ENCODE assay signal across 13 cellular contexts in genomic region chr14:28057286-28058011, GRCh38.
A peak's percentile ranks its signal among the peaks of the same experiment; 100 is the strongest.
DNase-seq lines count a peak whose midpoint lies in the region; ATAC-seq and TF ChIP-seq lines count a peak whose summit lies in the region.
"Had no signal": no experiment of that assay in that cellular context is flagged by ENCODE, and none has a peak within 500 bp of the region (broad histone marks: within the 10 kb centered on the region; RNA-seq: fewer than 3 reads in every experiment).

No MANE protein-coding gene starts in this region.

- H3K27me3 Mint-ChIP-seq in activated CD4-positive, alpha-beta T cell treated with anti-CD3 and anti-CD28 coated beads, Interleukin-2, amount 10 ng/mL, durations not matched to agents 7 days and 5 days: no peaks in the 10 kb centered on the region
- H3K27me3 Mint-ChIP-seq: stimulated activated naive B cell treated with anti-CD40 and anti-IgM and Interleukin-4, amounts not matched to agents 10 μg/mL and 1 μg/mL and 100 μg/mL, for 72 hours had no signal

- no peaks in the 10 kb centered on the region for H3K4me1 ChIP-seq in hepatocyte (ENCODE audit: insufficient read depth)

- peak overlapping the region; percentile 36 for H2AFZ ChIP-seq in hepatocyte

- POLR2A ChIA-PET in activated CD4-positive, alpha-beta T cell treated with anti-CD3 and anti-CD28 coated beads, Interleukin-2, amount 10 ng/mL, durations not matched to agents 7 days and 5 days (lab: Charles Lee): no interaction called here

- H3K9me3 ChIP-seq in hepatocyte (ENCODE audit: low read depth): no peaks in the 10 kb centered on the region

- H3K4me2 ChIP-seq in hepatocyte: peak overlapping the region; percentile 66

- H3K9me2 ChIP-seq in hepatocyte (replicated peaks; ENCODE audit: insufficient read depth): no peaks in the 10 kb centered on the region

- TF ChIP-seq CTCF in hepatocyte (IDR thresholded peaks at IDR 0.05; ENCODE audit: poor library complexity): no peak

- H3K9me3 Mint-ChIP-seq in activated CD4-positive, alpha-beta T cell treated with anti-CD3 and anti-CD28 coated beads, Interleukin-2, amount 10 ng/mL, durations not matched to agents 7 days and 5 days: peaks cover 27% of the 10 kb centered on the region

- H3K4me1 Mint-ChIP-seq in activated CD4-positive, alpha-beta T cell treated with anti-CD3 and anti-CD28 coated beads, Interleukin-2, amount 10 ng/mL, durations not matched to agents 7 days and 5 days: no peaks in the 10 kb centered on the region
- H3K4me1 Mint-ChIP-seq: stimulated activated naive B cell treated with anti-CD40 and anti-IgM and Interleukin-4, amounts not matched to agents 10 μg/mL and 1 μg/mL and 100 μg/mL, for 72 hours had no signal

- H4K20me1 ChIP-seq in hepatocyte (ENCODE audit: insufficient read depth, poor library complexity, severe bottlenecking): no peaks in the 10 kb centered on the region

- H3K36me3 Mint-ChIP-seq in activated CD4-positive, alpha-beta T cell treated with anti-CD3 and anti-CD28 coated beads, Interleukin-2, amount 10 ng/mL, durations not matched to agents 7 days and 5 days (ENCODE audit: low read depth): no peaks in the 10 kb centered on the region
- H3K36me3 Mint-ChIP-seq: stimulated activated naive B cell treated with anti-CD40 and anti-IgM and Interleukin-4, amounts not matched to agents 10 μg/mL and 1 μg/mL and 100 μg/mL, for 72 hours had no signal

- H3K27ac Mint-ChIP-seq in activated CD4-positive, alpha-beta T cell treated with anti-CD3 and anti-CD28 coated beads, Interleukin-2, amount 10 ng/mL, durations not matched to agents 7 days and 5 days: peak overlapping the region; percentile 36
- H3K27ac Mint-ChIP-seq: stimulated activated naive B cell treated with anti-CD40 and anti-IgM and Interleukin-4, amounts not matched to agents 10 μg/mL and 1 μg/mL and 100 μg/mL, for 72 hours had no signal

- no peak overlapping the region for H3K4me3 ChIP-seq in hepatocyte

- DNase-seq in activated CD4-positive, alpha-beta T cell treated with anti-CD3 and anti-CD28 coated beads, Interleukin-2, amount 10 ng/mL, durations not matched to agents 7 days and 5 days: no peak
- DNase-seq in activated CD4-positive, alpha-beta T cell treated with anti-CD3 and anti-CD28 coated beads for 1 hour: no peak
- DNase-seq in hepatocyte (ENCODE audit: low spot score) (peak; percentile 37), superior temporal gyrus (ENCODE audit: extremely low spot score) (peak; percentile 37), hepatic stellate cell (ENCODE audit: low spot score) (no peak), ecto neural progenitor cell (ENCODE audit: low spot score) (no peak)
- no peak for DNase-seq in activated CD4-positive, alpha-beta T cell treated with anti-CD3 and anti-CD28 coated beads, Interleukin-2, amount 50 U/mL, for 48 hours
- DNase-seq: AML-193; amniotic stem cell; SHP77; stimulated activated naive B cell treated with anti-CD40 and anti-IgM and Interleukin-4, amounts not matched to agents 10 μg/mL and 1 μg/mL and 100 μg/mL, for 72 hours had no signal

- WGBS in hepatocyte (ENCODE audit: low lambda C conversion rate, missing lambda C conversion rate): 80% methylated on average over 3 of the region's 3 CpGs

- CTCF ChIA-PET in activated CD4-positive, alpha-beta T cell treated with anti-CD3 and anti-CD28 coated beads, Interleukin-2, amount 10 ng/mL, durations not matched to agents 7 days and 5 days (lab: Charles Lee): no interaction called here

- no peak overlapping the region for H3K4me3 Mint-ChIP-seq in activated CD4-positive, alpha-beta T cell treated with anti-CD3 and anti-CD28 coated beads, Interleukin-2, amount 10 ng/mL, durations not matched to agents 7 days and 5 days
- H3K4me3 Mint-ChIP-seq: stimulated activated naive B cell treated with anti-CD40 and anti-IgM and Interleukin-4, amounts not matched to agents 10 μg/mL and 1 μg/mL and 100 μg/mL, for 72 hours had no signal

- no peaks in the 10 kb centered on the region for H3K79me2 ChIP-seq in hepatocyte

- ATAC-seq in SK-N-SH treated with all-trans-retinoic acid at 6 μM for 48 hours: peak; percentile 72; the same call in 2 of the 3 replicates
- ATAC-seq: esophagus mucosa; stimulated activated naive B cell treated with anti-CD40 and anti-IgM and Interleukin-4, amounts not matched to agents 10 μg/mL and 1 μg/mL and 100 μg/mL, for 72 hours had no signal

- H3K36me3 ChIP-seq in hepatocyte (replicated peaks; ENCODE audit: insufficient read depth, low read depth): no peaks in the 10 kb centered on the region

- H3K27ac ChIP-seq in hepatocyte: peak overlapping the region; percentile 71

- H3K27me3 ChIP-seq in hepatocyte: no peaks in the 10 kb centered on the region

TF ChIP-seq in SK-N-SH treated with all-trans-retinoic acid at 6 μM for 48 hours, 23 proteins besides CTCF, POLR2A, EP300 and RAD21:
- TF ChIP-seq PPARA (CRISPR knock-in tag; IDR thresholded peaks at IDR 0.05; ENCODE audit: borderline replicate concordance): no peak
- no peak for TF ChIP-seq ARNTL (CRISPR knock-in tag; IDR thresholded peaks at IDR 0.05; ENCODE audit: borderline replicate concordance, low read depth)
- no peak for TF ChIP-seq CREB5 (CRISPR knock-in tag; IDR thresholded peaks at IDR 0.05; ENCODE audit: low read depth)
- TF ChIP-seq, protein P1, sequence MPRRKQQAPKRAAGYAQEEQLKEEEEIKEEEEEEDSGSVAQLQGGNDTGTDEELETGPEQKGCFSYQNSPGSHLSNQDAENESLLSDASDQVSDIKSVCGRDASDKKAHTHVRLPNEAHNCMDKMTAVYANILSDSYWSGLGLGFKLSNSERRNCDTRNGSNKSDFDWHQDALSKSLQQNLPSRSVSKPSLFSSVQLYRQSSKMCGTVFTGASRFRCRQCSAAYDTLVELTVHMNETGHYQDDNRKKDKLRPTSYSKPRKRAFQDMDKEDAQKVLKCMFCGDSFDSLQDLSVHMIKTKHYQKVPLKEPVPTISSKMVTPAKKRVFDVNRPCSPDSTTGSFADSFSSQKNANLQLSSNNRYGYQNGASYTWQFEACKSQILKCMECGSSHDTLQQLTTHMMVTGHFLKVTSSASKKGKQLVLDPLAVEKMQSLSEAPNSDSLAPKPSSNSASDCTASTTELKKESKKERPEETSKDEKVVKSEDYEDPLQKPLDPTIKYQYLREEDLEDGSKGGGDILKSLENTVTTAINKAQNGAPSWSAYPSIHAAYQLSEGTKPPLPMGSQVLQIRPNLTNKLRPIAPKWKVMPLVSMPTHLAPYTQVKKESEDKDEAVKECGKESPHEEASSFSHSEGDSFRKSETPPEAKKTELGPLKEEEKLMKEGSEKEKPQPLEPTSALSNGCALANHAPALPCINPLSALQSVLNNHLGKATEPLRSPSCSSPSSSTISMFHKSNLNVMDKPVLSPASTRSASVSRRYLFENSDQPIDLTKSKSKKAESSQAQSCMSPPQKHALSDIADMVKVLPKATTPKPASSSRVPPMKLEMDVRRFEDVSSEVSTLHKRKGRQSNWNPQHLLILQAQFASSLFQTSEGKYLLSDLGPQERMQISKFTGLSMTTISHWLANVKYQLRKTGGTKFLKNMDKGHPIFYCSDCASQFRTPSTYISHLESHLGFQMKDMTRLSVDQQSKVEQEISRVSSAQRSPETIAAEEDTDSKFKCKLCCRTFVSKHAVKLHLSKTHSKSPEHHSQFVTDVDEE (CRISPR knock-in tag; IDR thresholded peaks at IDR 0.05): no peak
- TF ChIP-seq TCF4 (CRISPR knock-in tag; IDR thresholded peaks at IDR 0.05; ENCODE audit: borderline replicate concordance): no peak
- no peak for TF ChIP-seq ZNF8 (CRISPR knock-in tag; IDR thresholded peaks at IDR 0.05)
- no peak for TF ChIP-seq SNAI2 (CRISPR knock-in tag; IDR thresholded peaks at IDR 0.05)
- no peak for TF ChIP-seq ZNF70 (CRISPR knock-in tag; IDR thresholded peaks at IDR 0.05)
- TF ChIP-seq ZNF565 (CRISPR knock-in tag; conservative IDR thresholded peaks at IDR 0.05; ENCODE audit: low read depth): no peak
- no peak for TF ChIP-seq ZFP3 (CRISPR knock-in tag; IDR thresholded peaks at IDR 0.05)
- no peak for TF ChIP-seq TOX (CRISPR knock-in tag; IDR thresholded peaks at IDR 0.05; ENCODE audit: borderline replicate concordance)
- TF ChIP-seq BACH2 (CRISPR knock-in tag; IDR thresholded peaks at IDR 0.05; ENCODE audit: borderline replicate concordance): no peak
- TF ChIP-seq RARB (CRISPR knock-in tag; IDR thresholded peaks at IDR 0.05): no peak
- no peak for TF ChIP-seq ESRRG (CRISPR knock-in tag; IDR thresholded peaks at IDR 0.05)
- no peak for TF ChIP-seq ZFP30 (CRISPR knock-in tag; IDR thresholded peaks at IDR 0.05)
- no peak for TF ChIP-seq ISL1 (CRISPR knock-in tag; IDR thresholded peaks at IDR 0.05)
- TF ChIP-seq GLIS3 (CRISPR knock-in tag; IDR thresholded peaks at IDR 0.05): no peak
- TF ChIP-seq CSDC2 (CRISPR knock-in tag; IDR thresholded peaks at IDR 0.05): no peak

Comparison
In these comparisons a context has a peak if more than half of its experiments do, and no peak if none do; other contexts are left out.
1. DNase-seq: peak in hepatocyte (single experiment) and superior temporal gyrus (single experiment); none in activated CD4-positive, alpha-beta T cell treated with anti-CD3 and anti-CD28 coated beads, Interleukin-2, amount 10 ng/mL, durations not matched to agents 7 days and 5 days (single experiment), activated CD4-positive, alpha-beta T cell treated with anti-CD3 and anti-CD28 coated beads for 1 hour (single experiment), hepatic stellate cell (single experiment), activated CD4-positive, alpha-beta T cell treated with anti-CD3 and anti-CD28 coated beads, Interleukin-2, amount 50 U/mL, for 48 hours (0 of 2) and ecto neural progenitor cell (single experiment).